ENCODE assay signal across 8 cellular contexts in genomic region chr20:62926229-62927127, GRCh38. TPM values are rescaled to one million over a fixed set of nuclear protein-coding genes. Genes with fewer than 3 reads are reported as not detected.
DNase-seq lines count a peak whose midpoint lies in the region; FAIRE-seq lines count a peak whose summit lies in the region.

DIDO1 (minus strand) TSS chr20:62926505.

- peaks cover 43% of the 10 kb centered on the region for H3K4me1 ChIP-seq in ES-I3 (ENCODE audit: insufficient read depth, low read length)

- FAIRE-seq in frontal cortex (lab: Jason Lieb, UNC): no peak

- H3K36me3 ChIP-seq in ES-I3 (ENCODE audit: insufficient read depth, low read length) (no peaks in the 10 kb centered on the region), H7 (replicated peaks; ENCODE audit: control insufficient read depth, insufficient read depth, low read length) (no peaks in the 10 kb centered on the region)

- H3K27me3 ChIP-seq in H7 (ENCODE audit: control insufficient read depth, insufficient read depth, low read length): no peaks in the 10 kb centered on the region

- no peaks in the 10 kb centered on the region for H3K9me3 ChIP-seq in ES-I3 (ENCODE audit: control insufficient read depth, insufficient read depth, low read length)

- DNase-seq in H7: peak; percentile 97
- peak; percentile 87 for DNase-seq in M059J (ENCODE audit: low read depth)
- peak; percentile 89 for DNase-seq in SIG-M5 treated with dmso at 0.1 percent for 504 hours (lab: John Stamatoyannopoulos, UW; ENCODE audit: unreplicated experiment)
- peak; percentile 88 for DNase-seq in activated gamma-delta T cell treated with anti-CD3 and anti-CD28 coated beads, Interleukin-2, amount 50 U/mL, for 16 hours (ENCODE audit: low read depth)
- peak; percentile 94 to 95 for DNase-seq in frontal cortex (ENCODE audit: low spot score in 2 of 2)
- DNase-seq in non-pigmented ciliary epithelial cell (ENCODE audit: low read depth): peak; percentile 24
- peak; percentile 90 for DNase-seq in superior temporal gyrus (ENCODE audit: extremely low spot score)

- H3K9ac ChIP-seq in ES-I3 (ENCODE audit: low read depth, low read length): peak within 1 kb of the TSS; percentile 92

- peak within 1 kb of the TSS; percentile 96 for H3K4me3 ChIP-seq in H7 (ENCODE audit: insufficient read depth, low read depth, low read length)

RNA-seq across cellular contexts. Expression of gene DIDO1, which starts in this region (rescaled TPM):
- total RNA-seq in H7 (2014; rRNA removed; shearing (Covaris generic)): 53.2 and 63.4 TPM in 2 replicates
- total RNA-seq in M059J (2014; rRNA removed; shearing (Covaris generic)): 26.1 and 42.6 TPM in 2 replicates
- total RNA-seq in frontal cortex: 37.5 TPM

Comparison
In these comparisons a context has a peak if more than half of its experiments do, and no peak if none do; other contexts are left out.
1. Peak in every context shown above with its lines: DNase-seq and H3K4me3 ChIP-seq.
2. DNase-seq: peak in every context shown above with its lines; median percentile 97 in H7; 94 in frontal cortex; 90 in superior temporal gyrus; 89 in SIG-M5 treated with dmso at 0.1 percent for 504 hours; 88 in activated gamma-delta T cell treated with anti-CD3 and anti-CD28 coated beads, Interleukin-2, amount 50 U/mL, for 16 hours; 87 in M059J; 24 in non-pigmented ciliary epithelial cell.